Comparison of ENCODE assay signal across 22 cellular contexts in the genomic region with DNA sequence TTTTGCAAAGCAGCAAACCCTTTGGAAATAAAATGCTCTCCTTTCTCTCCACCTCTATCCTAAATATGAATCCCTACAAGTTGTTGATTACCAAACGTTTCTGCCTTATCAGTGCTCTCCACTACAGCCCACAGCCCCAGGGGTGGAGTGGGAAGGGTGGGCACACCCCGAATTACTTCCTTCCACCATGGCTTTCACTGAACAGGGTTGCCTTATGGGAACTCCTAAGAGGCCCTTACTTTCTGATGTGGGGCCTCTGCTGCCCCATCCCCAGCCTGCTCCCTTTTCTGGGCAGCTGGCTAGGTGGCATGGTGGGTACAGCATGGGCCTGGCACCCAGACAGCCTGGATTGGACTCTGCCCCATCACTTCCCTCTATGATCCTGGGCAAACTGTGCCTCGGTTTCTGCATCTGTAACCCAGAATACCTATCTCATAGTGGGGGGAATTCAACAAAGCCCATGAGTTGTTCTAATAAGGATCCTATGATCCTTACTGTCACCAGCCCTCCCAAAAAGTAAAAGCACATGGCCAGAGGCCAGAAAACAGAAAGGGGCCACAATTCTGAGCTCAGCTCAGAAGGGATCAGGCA. TPM values are rescaled to one million over a fixed set of nuclear protein-coding genes. Genes with fewer than 3 reads are reported as not detected.
"Had no signal": no experiment of that assay in that cellular context is flagged by ENCODE, and none has a peak within 500 bp of the region (broad histone marks: within the 10 kb centered on the region; RNA-seq: fewer than 3 reads in every experiment).

No MANE protein-coding gene starts in this region.

- H3K9ac ChIP-seq: neural progenitor cell had no signal

- H3K4me1 ChIP-seq: esophagus squamous epithelium, gastroesophageal sphincter, lower lobe of right lung, neural progenitor cell, pancreas, suprapubic skin, thyroid gland, vagina had no signal

- ATAC-seq: gastroesophageal sphincter; left cardiac atrium; natural killer cell treated with Interleukin-12 subunit alpha and Interleukin-12 subunit beta and Interleukin-15 and Interleukin-18, amount 100 ng/mL, for 72 hours; pancreas; right cardiac atrium; stimulated activated naive CD8-positive, alpha-beta T cell treated with anti-CD3 and anti-CD28 coated beads, Interleukin-15, Interleukin-2, amounts not matched to agents 100 U/mL and 50 U/mL, for 24 hours had no signal

- H3K27me3 ChIP-seq: esophagus squamous epithelium, gastroesophageal sphincter, neural progenitor cell, pancreas, suprapubic skin, thyroid gland, upper lobe of left lung, vagina had no signal

- H3K4me3 ChIP-seq: coronary artery, esophagus squamous epithelium, gastroesophageal sphincter, left ventricle myocardium inferior, lower lobe of right lung, neural progenitor cell, pancreas, smooth muscle cell, suprapubic skin, thyroid gland, upper lobe of left lung, vagina had no signal

- H3K36me3 ChIP-seq: esophagus squamous epithelium, gastroesophageal sphincter, left ventricle myocardium inferior, lower lobe of right lung, neural progenitor cell, pancreas, suprapubic skin, thyroid gland, upper lobe of left lung, vagina had no signal

- H3K4me2 ChIP-seq: neural progenitor cell, smooth muscle cell had no signal

- H3K27ac ChIP-seq: coronary artery, esophagus squamous epithelium, gastroesophageal sphincter, left ventricle myocardium inferior, lower lobe of right lung, neural progenitor cell, pancreas, suprapubic skin, thyroid gland, upper lobe of left lung, vagina had no signal

- FAIRE-seq: keratinocyte, pancreas had no signal

- H2AFZ ChIP-seq: neural progenitor cell had no signal

- H3K9me3 ChIP-seq: esophagus squamous epithelium, gastroesophageal sphincter, left ventricle myocardium inferior, lower lobe of right lung, pancreas, suprapubic skin, thyroid gland, upper lobe of left lung, vagina had no signal

- DNase-seq: effector CD8-positive, alpha-beta T cell; esophagus squamous epithelium; foreskin fibroblast; immature natural killer cell; left cardiac atrium; left ventricle myocardium inferior; lower lobe of right lung; nucleus accumbens; pancreas; right cardiac atrium; stimulated activated CD4-positive, alpha-beta T cell treated with anti-CD3 and anti-CD28 coated beads, Interleukin-2, amount 100 ng/mL, for 48 hours; stimulated activated naive CD8-positive, alpha-beta T cell treated with anti-CD3 and anti-CD28 coated beads, Interleukin-15, Interleukin-2, amounts not matched to agents 100 U/mL and 50 U/mL, for 24 hours; thyroid gland had no signal

RNA-seq across cellular contexts. Expression of a gene that starts 16.1 kb away (rescaled TPM):
- total RNA-seq: natural killer cell treated with Interleukin-12 subunit alpha and Interleukin-12 subunit beta and Interleukin-15 and Interleukin-18, amount 100 ng/mL, for 72 hours had no signal
